12 cellular contexts compared by ENCODE assay signal in genomic region chr2:174059178-174059874, GRCh38.
DNase-seq lines count a peak whose midpoint lies in the region; ATAC-seq and TF ChIP-seq lines count a peak whose summit lies in the region.
"Had no signal": no experiment of that assay in that cellular context is flagged by ENCODE, and none has a peak within 500 bp of the region (broad histone marks: within the 10 kb centered on the region; RNA-seq: fewer than 3 reads in every experiment).

No MANE protein-coding gene starts in this region.

- no peaks in the 10 kb centered on the region for H3K27me3 ChIP-seq in RWPE2 (ENCODE audit: insufficient read depth, poor library complexity, severe bottlenecking)
- no peaks in the 10 kb centered on the region for H3K27me3 ChIP-seq in fibroblast of lung (ENCODE audit: control insufficient read depth, insufficient read depth, low read length)
- no peaks in the 10 kb centered on the region for H3K27me3 ChIP-seq in prostate gland (replicated peaks; ENCODE audit: insufficient read depth)
- H3K27me3 ChIP-seq: upper lobe of left lung had no signal

- H3K27ac ChIP-seq in RWPE2 (ENCODE audit: poor library complexity, severe bottlenecking) (peak overlapping the region; percentile 23), fibroblast of lung (ENCODE audit: insufficient read depth, low read length) (peak overlapping the region; percentile 43), prostate gland (no peak overlapping the region)
- H3K27ac ChIP-seq: PC-9, upper lobe of left lung had no signal

- TF ChIP-seq CTCF in RWPE2 (IDR thresholded peaks at IDR 0.05; ENCODE audit: poor library complexity, severe bottlenecking) (no peak), fibroblast of lung (conservative IDR thresholded peaks at IDR 0.05 in 1 of 2, IDR thresholded peaks at IDR 0.05 in 1 of 2; ENCODE audit: low read depth in 1 of 2, low read length in 2 of 2) (no peak), prostate gland (IDR thresholded peaks at IDR 0.05) (no peak)

- H4K20me1 ChIP-seq in fibroblast of lung (ENCODE audit: control insufficient read depth, extremely low read depth, insufficient read depth, low read length) = no peaks in the 10 kb centered on the region

- no peak overlapping the region for H3K9ac ChIP-seq in fibroblast of lung (ENCODE audit: insufficient read depth, low read length)

- intact Hi-C loops in prostate gland (cut with DNase I) = no loop called here

- H3K9me3 ChIP-seq in RWPE2 (ENCODE audit: severe bottlenecking) (no peaks in the 10 kb centered on the region), fibroblast of lung (ENCODE audit: control insufficient read depth, insufficient read depth, low read depth, low read length) (no peaks in the 10 kb centered on the region), prostate gland (no peaks in the 10 kb centered on the region)
- H3K9me3 ChIP-seq: upper lobe of left lung had no signal

- no peaks in the 10 kb centered on the region for H3K79me2 ChIP-seq in fibroblast of lung (ENCODE audit: control insufficient read depth, insufficient read depth, low read length)

- no peaks in the 10 kb centered on the region for H3K36me3 ChIP-seq in RWPE2 (ENCODE audit: low read depth)
- H3K36me3 ChIP-seq in fibroblast of lung (ENCODE audit: control insufficient read depth, insufficient read depth, low read length) = no peaks in the 10 kb centered on the region
- H3K36me3 ChIP-seq in prostate gland = no peaks in the 10 kb centered on the region
- H3K36me3 ChIP-seq: upper lobe of left lung had no signal

- H3K4me2 ChIP-seq in fibroblast of lung (ENCODE audit: extremely low read depth, insufficient read depth, low read length) = no peak overlapping the region
- H3K4me2 ChIP-seq: PC-9 had no signal

- TF ChIP-seq POLR2A in prostate gland (IDR thresholded peaks at IDR 0.05) = no peak

- DNase-seq in GM04503 (ENCODE audit: low read depth) = peak; percentile 68
- no peak for DNase-seq in RWPE2 (ENCODE audit: low spot score)
- DNase-seq in fibroblast of lung (ENCODE audit: low read depth in 2 of 2) = peak; percentile 77 to 88
- DNase-seq in skeletal muscle cell (ENCODE audit: low read depth) = peak; percentile 44
- no peak for DNase-seq in stimulated activated CD4-positive, alpha-beta T cell treated with anti-CD3 and anti-CD28 coated beads, Interleukin-12 subunit alpha, Interleukin-12 subunit beta, amount 100 ng/mL, for 4 hours
- DNase-seq in prostate gland (ENCODE audit: low spot score) = no peak
- DNase-seq: activated CD4-positive, alpha-beta T cell treated with anti-CD3 and anti-CD28 coated beads for 4 hours; Karpas-422; PC-9; upper lobe of left lung had no signal

- H2AFZ ChIP-seq in fibroblast of lung (ENCODE audit: low read length) = no peak overlapping the region
- H2AFZ ChIP-seq: PC-9 had no signal

- peak; percentile 57 for ATAC-seq in RWPE2 (ENCODE audit: low read depth)
- ATAC-seq in GM21737 (IDR thresholded peaks at IDR 0.05; ENCODE audit: unreplicated experiment) = no peak
- no peak for ATAC-seq in HG03039 (IDR thresholded peaks at IDR 0.05; ENCODE audit: unreplicated experiment)

- H3K4me3 ChIP-seq in RWPE2 (ENCODE audit: severe bottlenecking) (no peak overlapping the region), fibroblast of lung (replicated peaks in 1 of 4; ENCODE audit: control extremely low read depth in 1 of 4, insufficient read depth in 1 of 4, low read depth in 3 of 4, low read length in 4 of 4) (no peak overlapping the region), skeletal muscle cell (ENCODE audit: low read depth, low read length) (no peak overlapping the region), prostate gland (no peak overlapping the region)
- H3K4me3 ChIP-seq: PC-9, upper lobe of left lung had no signal

- H3K4me1 ChIP-seq in RWPE2 (ENCODE audit: insufficient read depth, poor library complexity, severe bottlenecking) (peaks cover 3% of the 10 kb centered on the region), fibroblast of lung (ENCODE audit: control insufficient read depth, extremely low read depth, insufficient read depth, low read length) (peaks cover 2% of the 10 kb centered on the region), prostate gland (replicated peaks) (no peaks in the 10 kb centered on the region)
- H3K4me1 ChIP-seq: upper lobe of left lung had no signal

- 85% methylated on average over 6 of the region's 6 CpGs for WGBS in prostate gland

Comparison
In these comparisons a context has a peak if more than half of its experiments do, and no peak if none do; other contexts are left out.
1. DNase-seq: peak in GM04503 (single experiment), fibroblast of lung (2 of 2) and skeletal muscle cell (single experiment); none in RWPE2 (single experiment), stimulated activated CD4-positive, alpha-beta T cell treated with anti-CD3 and anti-CD28 coated beads, Interleukin-12 subunit alpha, Interleukin-12 subunit beta, amount 100 ng/mL, for 4 hours (single experiment) and prostate gland (single experiment).
2. H3K27ac ChIP-seq: peak in RWPE2 (single experiment) and fibroblast of lung (single experiment); none in prostate gland (0 of 2).